In genomic region chr3:61908344-61908743, GRCh38 we compare ENCODE assay signal across 23 cellular contexts.
DNase-seq lines count a peak whose midpoint lies in the region; ATAC-seq and TF ChIP-seq lines count a peak whose summit lies in the region.
"Had no signal": no experiment of that assay in that cellular context is flagged by ENCODE, and none has a peak within 500 bp of the region (broad histone marks: within the 10 kb centered on the region; RNA-seq: fewer than 3 reads in every experiment).

No MANE protein-coding gene starts in this region.

- POLR2A ChIA-PET in PC-9 (lab: Charles Lee; ENCODE audit: unreplicated experiment), result interaction anchor here (0.6 kb wide), 1 partner anchor 456 kb away, joined by 9 read pairs; no protein-coding TSS in a partner anchor

- H3K27me3 ChIP-seq in adipocyte (replicated peaks; ENCODE audit: control insufficient read depth, insufficient read depth, low read length) (no peaks in the 10 kb centered on the region), PC-9 (ENCODE audit: insufficient read depth, low read depth) (no peaks in the 10 kb centered on the region), H7 (ENCODE audit: control insufficient read depth, insufficient read depth, low read length) (no peaks in the 10 kb centered on the region), smooth muscle cell (ENCODE audit: low read depth) (no peaks in the 10 kb centered on the region)
- H3K27me3 ChIP-seq: ascending aorta, SJSA1, vagina had no signal

- H3K9me2 ChIP-seq in PC-9 (ENCODE audit: insufficient read depth), result no peaks in the 10 kb centered on the region

- TF ChIP-seq CTCF in PC-9 (conservative IDR thresholded peaks at IDR 0.05) (no peak), smooth muscle cell (IDR thresholded peaks at IDR 0.05; ENCODE audit: borderline replicate concordance, insufficient read depth, poor library complexity, severe bottlenecking) (no peak)

- BruUV-seq in PC-9 (replicated peaks; lab: Mats Ljungman, UMichigan), result no TSS peak

- H3K27ac ChIP-seq in PC-9, result no peak overlapping the region
- no peak overlapping the region for H3K27ac ChIP-seq in smooth muscle cell (ENCODE audit: low read depth)
- H3K27ac ChIP-seq: ascending aorta, SJSA1, vagina had no signal

- no peaks in the 10 kb centered on the region for H3K9me3 ChIP-seq in adipocyte (ENCODE audit: control insufficient read depth, low read length)
- no peaks in the 10 kb centered on the region for H3K9me3 ChIP-seq in PC-9 (ENCODE audit: insufficient read depth, low read depth)
- no peaks in the 10 kb centered on the region for H3K9me3 ChIP-seq in smooth muscle cell (replicated peaks; ENCODE audit: low read depth)
- H3K9me3 ChIP-seq: ascending aorta, SJSA1, vagina had no signal

- H3F3A ChIP-seq in PC-9 (ENCODE audit: insufficient read depth, low read depth) (no peaks in the 10 kb centered on the region), smooth muscle cell (ENCODE audit: low read depth) (no peaks in the 10 kb centered on the region)

- no peak overlapping the region for H3K4me3 ChIP-seq in adipocyte (ENCODE audit: low read length)
- no peak overlapping the region for H3K4me3 ChIP-seq in PC-9
- H3K4me3 ChIP-seq in H7 (ENCODE audit: insufficient read depth, low read depth, low read length), result no peak overlapping the region
- H3K4me3 ChIP-seq in smooth muscle cell, result no peak overlapping the region
- H3K4me3 ChIP-seq: ascending aorta, SJSA1, vagina had no signal

- WGBS in smooth muscle cell (ENCODE audit: low lambda C conversion rate), result 77% methylated on average over 4 of the region's 4 CpGs

- ATAC-seq in left lobe of liver, result peak; percentile 82
- ATAC-seq in GM21825 (IDR thresholded peaks at IDR 0.05; ENCODE audit: unreplicated experiment), result no peak
- ATAC-seq: activated CD8-positive, alpha-beta T cell treated with anti-CD3 and anti-CD28 coated beads for 36 hours; effector memory CD8-positive, alpha-beta T cell; PC-3 had no signal

- peak overlapping the region; percentile 28 for H3K9ac ChIP-seq in adipocyte (ENCODE audit: low read length)
- H3K9ac ChIP-seq in smooth muscle cell (ENCODE audit: low read depth), result no peak overlapping the region

- H2AFZ ChIP-seq in PC-9 (no peak overlapping the region), smooth muscle cell (ENCODE audit: low read depth) (no peak overlapping the region)

- H4K20me1 ChIP-seq in PC-9 (ENCODE audit: insufficient read depth) (no peaks in the 10 kb centered on the region), smooth muscle cell (ENCODE audit: low read depth) (peaks cover 79% of the 10 kb centered on the region)

- intact Hi-C loops in PC-9 (cut with micrococcal nuclease; ENCODE audit: unreplicated experiment), result no loop called here

- H3K4me1 ChIP-seq in adipocyte (ENCODE audit: control insufficient read depth, insufficient read depth, low read length), result peaks cover 38% of the 10 kb centered on the region
- no peaks in the 10 kb centered on the region for H3K4me1 ChIP-seq in PC-9 (replicated peaks; ENCODE audit: insufficient read depth)
- H3K4me1 ChIP-seq in smooth muscle cell (ENCODE audit: low read depth), result peaks cover 5% of the 10 kb centered on the region
- H3K4me1 ChIP-seq: SJSA1 had no signal

- H3K79me2 ChIP-seq in PC-9 (ENCODE audit: low read depth) (no peaks in the 10 kb centered on the region), smooth muscle cell (ENCODE audit: low read depth) (peaks cover 3% of the 10 kb centered on the region)

- H3K4me2 ChIP-seq in PC-9 (no peak overlapping the region), smooth muscle cell (no peak overlapping the region)

- CTCF ChIA-PET in PC-9 (lab: Charles Lee), result interaction anchor here (0.5 kb wide), 1 partner anchor 57 kb away, joined by 5 read pairs; no protein-coding TSS in a partner anchor

- DNase-seq in AG08396 (ENCODE audit: low spot score), result peak; percentile 22
- peak; percentile 56 for DNase-seq in GM04504 (ENCODE audit: low read depth)
- DNase-seq in adipocyte (ENCODE audit: low read depth), result peak; percentile 57
- DNase-seq in left lobe of liver (ENCODE audit: low spot score), result no peak
- DNase-seq in PC-9, result no peak
- no peak for DNase-seq in H7
- DNase-seq in smooth muscle cell (lab: John Stamatoyannopoulos, UW; ENCODE audit: unreplicated experiment), result no peak
- DNase-seq: activated CD4-positive, CD25-positive, alpha-beta regulatory T cell; activated CD8-positive, alpha-beta T cell treated with anti-CD3 and anti-CD28 coated beads for 36 hours; activated naive CD4-positive, alpha-beta T cell; activated T-cell treated with anti-CD3 and anti-CD28 coated beads, Interleukin-2, amount 50 U/mL, for 1 hour; effector memory CD8-positive, alpha-beta T cell; foreskin melanocyte; NCI-H187; NCI-H2227 treated with DMSO at 0.1 percent for 48 hours; PC-3; stimulated activated CD4-positive, alpha-beta T cell treated with anti-CD3 and anti-CD28 coated beads, Interleukin-12 subunit alpha, Interleukin-12 subunit beta, amount 100 ng/mL, for 4 hours; stimulated activated CD8-positive, alpha-beta memory T cell treated with anti-CD3 and anti-CD28 coated beads, Interleukin-4, amount 100 ng/mL, for 48 hours; substantia nigra had no signal

- no peaks in the 10 kb centered on the region for H3K36me3 ChIP-seq in adipocyte (ENCODE audit: control insufficient read depth, insufficient read depth, low read length, severe bottlenecking)
- H3K36me3 ChIP-seq in PC-9 (ENCODE audit: low read depth), result no peaks in the 10 kb centered on the region
- no peaks in the 10 kb centered on the region for H3K36me3 ChIP-seq in H7 (replicated peaks; ENCODE audit: control insufficient read depth, insufficient read depth, low read length)
- H3K36me3 ChIP-seq in smooth muscle cell (ENCODE audit: low read depth), result no peaks in the 10 kb centered on the region
- H3K36me3 ChIP-seq: ascending aorta, SJSA1, vagina had no signal

Comparison
In these comparisons a context has a peak if more than half of its experiments do, and no peak if none do; other contexts are left out.
1. DNase-seq: peak in AG08396 (single experiment), GM04504 (single experiment) and adipocyte (single experiment); none in left lobe of liver (single experiment), PC-9 (0 of 2), H7 (single experiment) and smooth muscle cell (single experiment).